In genomic region chr5:139654875-139655491, GRCh38 we compare ENCODE assay signal across 11 cellular contexts. TPM values are rescaled to one million over a fixed set of nuclear protein-coding genes. Genes with fewer than 3 reads are reported as not detected.
DNase-seq lines count a peak whose midpoint lies in the region; ATAC-seq and TF ChIP-seq lines count a peak whose summit lies in the region.
"Had no signal": no experiment of that assay in that cellular context is flagged by ENCODE, and none has a peak within 500 bp of the region (broad histone marks: within the 10 kb centered on the region; RNA-seq: fewer than 3 reads in every experiment).

No MANE protein-coding gene starts in this region.

- no peaks in the 10 kb centered on the region for H3K36me3 ChIP-seq in esophagus muscularis mucosa
- H3K36me3 ChIP-seq in vagina = no peaks in the 10 kb centered on the region

- H3K27me3 Mint-ChIP-seq in neural crest cell (ENCODE audit: low read depth) = no peaks in the 10 kb centered on the region

- TF ChIP-seq POLR2A in esophagus muscularis mucosa (IDR thresholded peaks at IDR 0.05; ENCODE audit: low read depth) (no peak), vagina (IDR thresholded peaks at IDR 0.05) (no peak)

- no peaks in the 10 kb centered on the region for H3K9me3 Mint-ChIP-seq in neural crest cell
- H3K9me3 Mint-ChIP-seq: activated naive CD4-positive, alpha-beta T cell treated with anti-CD3 and anti-CD28 coated beads, Interleukin-2, amount 50 U/mL, for 24 hours had no signal

- TF ChIP-seq CTCF in esophagus muscularis mucosa (IDR thresholded peaks at IDR 0.05) = no peak
- no peak for TF ChIP-seq CTCF in neural crest cell (conservative IDR thresholded peaks at IDR 0.05)
- TF ChIP-seq CTCF in vagina (IDR thresholded peaks at IDR 0.05) = no peak

- H3K4me3 Mint-ChIP-seq in neural crest cell = peak overlapping the region; percentile 35
- H3K4me3 Mint-ChIP-seq: activated naive CD4-positive, alpha-beta T cell treated with anti-CD3 and anti-CD28 coated beads, Interleukin-2, amount 50 U/mL, for 24 hours had no signal

- no peak for TF ChIP-seq EP300 in esophagus muscularis mucosa (IDR thresholded peaks at IDR 0.05)

- H3K27ac ChIP-seq in esophagus muscularis mucosa (replicated peaks in 1 of 4) (peak overlapping the region; percentile 89 to 95 (median 91)), vagina (peak overlapping the region; percentile 95)

- H3K27me3 ChIP-seq in esophagus muscularis mucosa (peaks cover 0 to 13% (median 0%) of the 10 kb centered on the region in 4 donors), vagina (no peaks in the 10 kb centered on the region)

- H3K4me1 ChIP-seq in esophagus muscularis mucosa (peaks cover 95 to 100% (median 100%) of the 10 kb centered on the region in 4 donors), vagina (peaks cover 100% of the 10 kb centered on the region)

- 69% methylated on average over 10 of the region's 13 CpGs for WGBS in esophagus muscularis mucosa

- peak overlapping the region; percentile 97 for H3K27ac Mint-ChIP-seq in neural crest cell (ENCODE audit: unreplicated experiment)
- H3K27ac Mint-ChIP-seq: activated naive CD4-positive, alpha-beta T cell treated with anti-CD3 and anti-CD28 coated beads, Interleukin-2, amount 50 U/mL, for 24 hours had no signal

- peaks cover 78% of the 10 kb centered on the region for H3K4me1 Mint-ChIP-seq in neural crest cell

- H3K4me3 ChIP-seq in esophagus muscularis mucosa (peak overlapping the region in 1 of 4 donors; percentile 22), vagina (peak overlapping the region; percentile 2 to 13)

- intact Hi-C loops in esophagus muscularis mucosa (cut with DNase I) (no loop called here), vagina (cut with DNase I) (loop anchor here (5.0 kb wide), 1 partner anchor 42 kb away; no protein-coding TSS in a partner anchor)

- DNase-seq in NCI-H82 (lab: John Stamatoyannopoulos, UW) (peak; percentile 68), NCI-H82 treated with DMSO at 0.1 percent for 48 hours (lab: John Stamatoyannopoulos, UW; ENCODE audit: unreplicated experiment) (no peak), esophagus muscularis mucosa (ENCODE audit: extremely low spot score) (no peak), neural crest cell (ENCODE audit: low read depth, low spot score) (no peak), vagina (ENCODE audit: extremely low spot score in 2 of 2) (no peak), DMS153 treated with DMSO at 0.1 percent for 48 hours (lab: John Stamatoyannopoulos, UW; ENCODE audit: unreplicated experiment) (no peak)
- DNase-seq: 8988T, NCI-H2081 treated with DMSO at 0.1 percent for 48 hours had no signal

- H3K9me3 ChIP-seq in esophagus muscularis mucosa (no peaks in the 10 kb centered on the region), vagina (no peaks in the 10 kb centered on the region)

- H3K36me3 Mint-ChIP-seq in neural crest cell (ENCODE audit: low read depth) = no peaks in the 10 kb centered on the region
- H3K36me3 Mint-ChIP-seq: activated naive CD4-positive, alpha-beta T cell treated with anti-CD3 and anti-CD28 coated beads, Interleukin-2, amount 50 U/mL, for 24 hours had no signal

- ATAC-seq in GM21737 (IDR thresholded peaks at IDR 0.05; ENCODE audit: unreplicated experiment) = no peak
- no peak for ATAC-seq in HG03469 (IDR thresholded peaks at IDR 0.05; ENCODE audit: unreplicated experiment)

RNA-seq across cellular contexts. Expression of gene CXXC5, which starts 6.8 kb away (rescaled TPM):
- total RNA-seq in esophagus muscularis mucosa (10 to 100 TPM; 22.0 to 32.4 (median 27.8) TPM), neural crest cell (29.2 and 30.4 TPM in 2 replicates), vagina (51.8 TPM)
